Comparison of ENCODE assay signal across 1 cellular context in the genomic region with DNA sequence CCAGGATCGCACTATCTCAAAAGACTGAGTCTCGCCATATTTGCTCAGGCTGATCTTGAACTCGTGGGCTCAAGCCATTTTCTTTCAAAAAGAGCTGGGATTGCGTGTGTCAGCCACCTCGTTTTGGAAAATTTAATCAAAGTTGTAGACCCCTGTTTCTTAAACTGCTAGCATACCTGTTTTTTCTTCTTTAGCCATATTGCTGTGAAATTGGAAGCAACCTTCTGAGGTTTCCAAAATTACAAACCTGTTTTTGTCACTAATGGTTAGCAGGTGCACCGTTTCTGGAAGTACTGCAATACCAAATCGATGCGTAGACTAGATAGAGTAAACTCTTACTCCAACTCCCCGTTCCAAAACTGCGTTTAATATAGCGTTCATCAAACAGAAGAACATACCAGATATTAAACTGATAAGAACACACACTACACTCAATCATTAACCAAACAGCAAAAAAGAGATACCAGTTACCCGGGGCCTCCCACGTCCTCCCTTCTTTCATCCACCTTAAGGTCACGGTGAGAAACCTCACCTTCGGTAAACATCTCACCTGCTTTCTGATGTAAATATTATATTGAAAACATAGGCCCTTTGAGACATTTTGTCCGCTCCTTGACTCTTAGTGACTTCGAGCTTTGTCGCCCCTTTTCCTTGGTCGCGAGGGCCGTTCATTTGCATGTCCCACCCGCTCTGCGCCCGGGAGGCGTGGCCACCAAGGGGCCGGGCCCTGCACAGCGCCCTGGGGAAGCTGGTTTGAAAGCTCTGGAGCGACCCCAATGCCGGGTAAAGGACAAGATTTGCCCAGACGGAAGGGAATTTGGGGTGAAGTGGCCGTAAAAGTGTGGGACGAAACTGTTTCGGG.
A peak's percentile ranks its signal among the peaks of the same experiment; 100 is the strongest.
TF ChIP-seq lines count a peak whose summit lies in the region.

A gene (minus strand): TSS at position 462 of the 862 bp plus-strand sequence.

TF ChIP-seq in liver, 16 proteins besides CTCF, POLR2A, EP300 and RAD21 (continued from another document):
- TF ChIP-seq, protein P1, sequence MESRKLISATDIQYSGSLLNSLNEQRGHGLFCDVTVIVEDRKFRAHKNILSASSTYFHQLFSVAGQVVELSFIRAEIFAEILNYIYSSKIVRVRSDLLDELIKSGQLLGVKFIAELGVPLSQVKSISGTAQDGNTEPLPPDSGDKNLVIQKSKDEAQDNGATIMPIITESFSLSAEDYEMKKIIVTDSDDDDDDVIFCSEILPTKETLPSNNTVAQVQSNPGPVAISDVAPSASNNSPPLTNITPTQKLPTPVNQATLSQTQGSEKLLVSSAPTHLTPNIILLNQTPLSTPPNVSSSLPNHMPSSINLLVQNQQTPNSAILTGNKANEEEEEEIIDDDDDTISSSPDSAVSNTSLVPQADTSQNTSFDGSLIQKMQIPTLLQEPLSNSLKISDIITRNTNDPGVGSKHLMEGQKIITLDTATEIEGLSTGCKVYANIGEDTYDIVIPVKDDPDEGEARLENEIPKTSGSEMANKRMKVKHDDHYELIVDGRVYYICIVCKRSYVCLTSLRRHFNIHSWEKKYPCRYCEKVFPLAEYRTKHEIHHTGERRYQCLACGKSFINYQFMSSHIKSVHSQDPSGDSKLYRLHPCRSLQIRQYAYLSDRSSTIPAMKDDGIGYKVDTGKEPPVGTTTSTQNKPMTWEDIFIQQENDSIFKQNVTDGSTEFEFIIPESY (IDR thresholded peaks at IDR 0.05) = peak; percentile 74
- peak; percentile 84 for TF ChIP-seq SP1 (IDR thresholded peaks at IDR 0.05)
